Comparison of ENCODE assay signal across 10 cellular contexts in genomic region chr5:150644496-150644895, GRCh38. TPM values are rescaled to one million over a fixed set of nuclear protein-coding genes. Genes with fewer than 3 reads are reported as not detected.
A peak's percentile ranks its signal among the peaks of the same experiment; 100 is the strongest.
DNase-seq lines count a peak whose midpoint lies in the region; ATAC-seq and TF ChIP-seq lines count a peak whose summit lies in the region.
"Had no signal": no experiment of that assay in that cellular context is flagged by ENCODE, and none has a peak within 500 bp of the region (broad histone marks: within the 10 kb centered on the region; RNA-seq: fewer than 3 reads in every experiment).

No MANE protein-coding gene starts in this region.

- POLR2A ChIA-PET in activated CD4-positive, alpha-beta memory T cell treated with anti-CD3 and anti-CD28 coated beads for 36 hours (lab: Charles Lee): no interaction called here
- POLR2A ChIA-PET in activated CD4-positive, alpha-beta T cell treated with anti-CD3 and anti-CD28 coated beads, Interleukin-2, amount 10 ng/mL, durations not matched to agents 7 days and 5 days (lab: Charles Lee): no interaction called here

- H3K36me3 Mint-ChIP-seq in activated CD4-positive, alpha-beta memory T cell treated with anti-CD3 and anti-CD28 coated beads for 36 hours: no peaks in the 10 kb centered on the region
- no peaks in the 10 kb centered on the region for H3K36me3 Mint-ChIP-seq in activated CD4-positive, alpha-beta T cell treated with anti-CD3 and anti-CD28 coated beads, Interleukin-2, amount 10 ng/mL, durations not matched to agents 7 days and 5 days (ENCODE audit: low read depth)
- H3K36me3 Mint-ChIP-seq: naive thymus-derived CD8-positive, alpha-beta T cell had no signal

- H3K4me1 ChIP-seq in lung (ENCODE audit: control insufficient read depth in 2 of 2, insufficient read depth in 2 of 2, low read length in 2 of 2) (peaks cover 18 to 32% of the 10 kb centered on the region in 2 donors), subcutaneous abdominal adipose tissue (ENCODE audit: control insufficient read depth in 5 of 5, insufficient read depth in 5 of 5, low read length in 5 of 5) (peaks cover 40 to 73% (median 69%) of the 10 kb centered on the region in 5 donors)

- peak overlapping the region in 3 of 5 donors; percentile 5 to 68 (median 48) for H3K9ac ChIP-seq in subcutaneous abdominal adipose tissue (ENCODE audit: low read length in 5 of 5)

- no peak for TF ChIP-seq CTCF in lung (IDR thresholded peaks at IDR 0.05; ENCODE audit: control extremely low read depth, extremely low read depth)

- H3K9me3 Mint-ChIP-seq in activated CD4-positive, alpha-beta memory T cell treated with anti-CD3 and anti-CD28 coated beads for 36 hours: no peaks in the 10 kb centered on the region
- no peaks in the 10 kb centered on the region for H3K9me3 Mint-ChIP-seq in activated CD4-positive, alpha-beta T cell treated with anti-CD3 and anti-CD28 coated beads, Interleukin-2, amount 10 ng/mL, durations not matched to agents 7 days and 5 days
- H3K9me3 Mint-ChIP-seq: naive thymus-derived CD8-positive, alpha-beta T cell had no signal

- H3K27me3 ChIP-seq in lung (ENCODE audit: control insufficient read depth, insufficient read depth) (no peaks in the 10 kb centered on the region), subcutaneous abdominal adipose tissue (ENCODE audit: control insufficient read depth in 5 of 5, insufficient read depth in 4 of 5, low read length in 5 of 5) (no peaks in the 10 kb centered on the region)

- no peaks in the 10 kb centered on the region for H3K27me3 Mint-ChIP-seq in activated CD4-positive, alpha-beta memory T cell treated with anti-CD3 and anti-CD28 coated beads for 36 hours
- no peaks in the 10 kb centered on the region for H3K27me3 Mint-ChIP-seq in activated CD4-positive, alpha-beta T cell treated with anti-CD3 and anti-CD28 coated beads, Interleukin-2, amount 10 ng/mL, durations not matched to agents 7 days and 5 days

- H3K36me3 ChIP-seq in lung (ENCODE audit: control insufficient read depth in 2 of 2, insufficient read depth in 2 of 2, low read length in 2 of 2) (peaks cover 2 to 16% of the 10 kb centered on the region in 2 donors), subcutaneous abdominal adipose tissue (ENCODE audit: control insufficient read depth in 5 of 5, insufficient read depth in 5 of 5, low read length in 5 of 5) (peaks cover 0 to 18% (median 14%) of the 10 kb centered on the region in 5 donors)

- peak overlapping the region; percentile 55 for H3K27ac ChIP-seq in caudate nucleus (ENCODE audit: low read depth, low read length)
- peak overlapping the region; percentile 40 to 94 for H3K27ac ChIP-seq in lung (ENCODE audit: low read depth in 1 of 2, low read length in 1 of 2)
- peak overlapping the region; percentile 98 for H3K27ac ChIP-seq in subcutaneous abdominal adipose tissue (ENCODE audit: low read depth, low read length)

- 56 to 82% methylated on average over 2 of the region's 2 CpGs for WGBS in lung, 2 donors

- peak; percentile 45 for DNase-seq in NCI-H1694 (lab: John Stamatoyannopoulos, UW)
- no peak for DNase-seq in caudate nucleus (lab: John Stamatoyannopoulos, UW)
- DNase-seq in lung (ENCODE audit: low spot score): no peak
- no peak for DNase-seq in activated CD4-positive, alpha-beta memory T cell treated with anti-CD3 and anti-CD28 coated beads for 36 hours
- no peak for DNase-seq in LoVo (ENCODE audit: low spot score)
- no peak for DNase-seq in NOMO-1 treated with DMSO at 0.1 percent for 48 hours (lab: John Stamatoyannopoulos, UW; ENCODE audit: unreplicated experiment)
- no peak for DNase-seq in activated CD4-positive, alpha-beta T cell treated with anti-CD3 and anti-CD28 coated beads, Interleukin-2, amount 10 ng/mL, durations not matched to agents 7 days and 5 days
- DNase-seq: NCI-H1930 had no signal

- H3K27ac Mint-ChIP-seq in activated CD4-positive, alpha-beta memory T cell treated with anti-CD3 and anti-CD28 coated beads for 36 hours: no peak overlapping the region
- no peak overlapping the region for H3K27ac Mint-ChIP-seq in activated CD4-positive, alpha-beta T cell treated with anti-CD3 and anti-CD28 coated beads, Interleukin-2, amount 10 ng/mL, durations not matched to agents 7 days and 5 days

- no peaks in the 10 kb centered on the region for H3K9me3 ChIP-seq in lung (ENCODE audit: control insufficient read depth in 2 of 2, insufficient read depth in 1 of 2, low read length in 1 of 2)
- no peaks in the 10 kb centered on the region for H3K9me3 ChIP-seq in subcutaneous abdominal adipose tissue (ENCODE audit: control insufficient read depth in 5 of 5, low read length in 5 of 5)

- no peaks in the 10 kb centered on the region for H3K4me1 Mint-ChIP-seq in activated CD4-positive, alpha-beta memory T cell treated with anti-CD3 and anti-CD28 coated beads for 36 hours (ENCODE audit: low read depth)
- no peaks in the 10 kb centered on the region for H3K4me1 Mint-ChIP-seq in activated CD4-positive, alpha-beta T cell treated with anti-CD3 and anti-CD28 coated beads, Interleukin-2, amount 10 ng/mL, durations not matched to agents 7 days and 5 days
- H3K4me1 Mint-ChIP-seq: naive thymus-derived CD8-positive, alpha-beta T cell had no signal

- H3K4me3 Mint-ChIP-seq in activated CD4-positive, alpha-beta memory T cell treated with anti-CD3 and anti-CD28 coated beads for 36 hours: no peak overlapping the region
- H3K4me3 Mint-ChIP-seq in activated CD4-positive, alpha-beta T cell treated with anti-CD3 and anti-CD28 coated beads, Interleukin-2, amount 10 ng/mL, durations not matched to agents 7 days and 5 days: no peak overlapping the region
- H3K4me3 Mint-ChIP-seq: naive thymus-derived CD8-positive, alpha-beta T cell had no signal

- H3K4me3 ChIP-seq in lung (no peak overlapping the region), subcutaneous abdominal adipose tissue (ENCODE audit: low read depth in 1 of 5, low read length in 5 of 5) (no peak overlapping the region)

- CTCF ChIA-PET in activated CD4-positive, alpha-beta memory T cell treated with anti-CD3 and anti-CD28 coated beads for 36 hours (lab: Charles Lee): interaction anchor here (0.7 kb wide), 1 partner anchor 85 kb away, joined by 3 read pairs; no protein-coding TSS in a partner anchor
- CTCF ChIA-PET in activated CD4-positive, alpha-beta T cell treated with anti-CD3 and anti-CD28 coated beads, Interleukin-2, amount 10 ng/mL, durations not matched to agents 7 days and 5 days (lab: Charles Lee): interaction anchor here (0.7 to 1.2 kb wide), 2 partner anchors 11 to 60 kb away, joined by 3 read pairs; no protein-coding TSS in a partner anchor

- intact Hi-C loops in activated CD4-positive, alpha-beta memory T cell treated with anti-CD3 and anti-CD28 coated beads for 36 hours (cut with micrococcal nuclease): no loop called here

- ATAC-seq in lung (ENCODE audit: insufficient read depth, low FRiP score): no peak
- ATAC-seq: naive thymus-derived CD8-positive, alpha-beta T cell had no signal

RNA-seq across cellular contexts. Expression of gene SYNPO, which starts 4.0 kb away (rescaled TPM):
- total RNA-seq in lung: 100 to 1,000 TPM in 1 of 2 donors, 10 to 100 TPM in 1; 10.3 to 111 TPM
- polyA plus RNA-seq in lung: 10 to 100 TPM; 41.0 to 43.8 TPM
- under 1 TPM; 0.10 to 0.14 TPM for total RNA-seq in activated CD4-positive, alpha-beta memory T cell treated with anti-CD3 and anti-CD28 coated beads for 36 hours
- under 1 TPM; 0.05 to 0.08 TPM for total RNA-seq in activated CD4-positive, alpha-beta T cell treated with anti-CD3 and anti-CD28 coated beads, Interleukin-2, amount 10 ng/mL, durations not matched to agents 7 days and 5 days
- polyA plus RNA-seq: naive thymus-derived CD8-positive, alpha-beta T cell had no signal

RNA-seq across cellular contexts. Expression of gene MYOZ3, which starts 16.6 kb away (rescaled TPM):
- 1 to 10 TPM in 1 of 2 donors, under 1 TPM in 1; 0.55 to 2.4 TPM for total RNA-seq in lung
- polyA plus RNA-seq in lung: under 1 TPM; 0.39 to 0.40 TPM
- under 1 TPM; 0.07 to 0.21 TPM for total RNA-seq in activated CD4-positive, alpha-beta memory T cell treated with anti-CD3 and anti-CD28 coated beads for 36 hours
- under 1 TPM in 1 of 2 experiments, not detected in 1; 0.05 TPM for total RNA-seq in activated CD4-positive, alpha-beta T cell treated with anti-CD3 and anti-CD28 coated beads, Interleukin-2, amount 10 ng/mL, durations not matched to agents 7 days and 5 days
- total RNA-seq: naive thymus-derived CD8-positive, alpha-beta T cell had no signal

RNA-seq across cellular contexts. Expression of gene RBM22, which starts 56.4 kb away (rescaled TPM):
- 10 to 100 TPM; 41.9 to 49.9 TPM for total RNA-seq in lung
- polyA plus RNA-seq in lung: 10 to 100 TPM; 27.2 to 35.4 TPM
- total RNA-seq in activated CD4-positive, alpha-beta memory T cell treated with anti-CD3 and anti-CD28 coated beads for 36 hours: 10 to 100 TPM; 59.6 to 66.4 TPM
- total RNA-seq in activated CD4-positive, alpha-beta T cell treated with anti-CD3 and anti-CD28 coated beads, Interleukin-2, amount 10 ng/mL, durations not matched to agents 7 days and 5 days: 10 to 100 TPM; 61.9 to 65.6 TPM

Comparison
In these comparisons a context has a peak if more than half of its experiments do, and no peak if none do; other contexts are left out.
1. RNA of gene SYNPO, which starts 4.0 kb away (total RNA-seq): 10.3 to 111 TPM in lung; 0.10 to 0.14 TPM in activated CD4-positive, alpha-beta memory T cell treated with anti-CD3 and anti-CD28 coated beads for 36 hours and 0.05 to 0.08 TPM in activated CD4-positive, alpha-beta T cell treated with anti-CD3 and anti-CD28 coated beads, Interleukin-2, amount 10 ng/mL, durations not matched to agents 7 days and 5 days; every median in the first group is over 4 times any median in the second.
2. Peak in every context shown above with its lines, with median percentiles within 50 percentile points of each other: H3K27ac ChIP-seq.